Comparison of ENCODE assay signal across 8 cellular contexts in genomic region chr7:5695037-5695708, GRCh38.
DNase-seq lines count a peak whose midpoint lies in the region; ATAC-seq and TF ChIP-seq lines count a peak whose summit lies in the region.

No MANE protein-coding gene starts in this region.

- ATAC-seq in GM18519 (IDR thresholded peaks at IDR 0.05; ENCODE audit: low FRiP score, unreplicated experiment): peak; percentile 39
- peak; percentile 38 for ATAC-seq in HG03135 (IDR thresholded peaks at IDR 0.05; ENCODE audit: unreplicated experiment)
- ATAC-seq in natural killer cell: peak; percentile 81 to 83 (median 83)
- ATAC-seq in stimulated activated naive CD8-positive, alpha-beta T cell treated with anti-CD3 and anti-CD28 coated beads, Interleukin-15, amount 100 ng/mL, for 72 hours: peak; percentile 86

- H3K36me3 ChIP-seq in colonic mucosa: no peaks in the 10 kb centered on the region

- H3K4me1 ChIP-seq in colonic mucosa: peaks cover 18% of the 10 kb centered on the region

- H3K9me3 Mint-ChIP-seq in natural killer cell: no peaks in the 10 kb centered on the region
- no peaks in the 10 kb centered on the region for H3K9me3 Mint-ChIP-seq in stimulated activated naive CD8-positive, alpha-beta T cell treated with anti-CD3 and anti-CD28 coated beads, Interleukin-15, amount 100 ng/mL, for 72 hours

- intact Hi-C loops in colonic mucosa (cut with DNase I) (no loop called here), natural killer cell (cut with micrococcal nuclease) (no loop called here)

- peak overlapping the region; percentile 75 for H3K27ac ChIP-seq in colonic mucosa

- peak overlapping the region; percentile 90 for H3K4me3 Mint-ChIP-seq in natural killer cell
- peak overlapping the region; percentile 84 to 94 for H3K4me3 Mint-ChIP-seq in stimulated activated naive CD8-positive, alpha-beta T cell treated with anti-CD3 and anti-CD28 coated beads, Interleukin-15, amount 100 ng/mL, for 72 hours

- H3K27me3 ChIP-seq in colonic mucosa: no peaks in the 10 kb centered on the region

- peak overlapping the region; percentile 66 for H3K9ac ChIP-seq in colonic mucosa (ENCODE audit: low read depth in 2 of 2, low read length in 2 of 2)

- DNase-seq in activated CD4-positive, CD25-positive, alpha-beta regulatory T cell treated with anti-CD3 and anti-CD28 coated beads, Interleukin-2, amount 50 U/mL, for 72 hours: peak; percentile 56
- no peak for DNase-seq in colonic mucosa
- peak; percentile 28 for DNase-seq in natural killer cell
- peak; percentile 77 to 85 for DNase-seq in stimulated activated naive CD8-positive, alpha-beta T cell treated with anti-CD3 and anti-CD28 coated beads, Interleukin-15, amount 100 ng/mL, for 72 hours
- no peak for DNase-seq in iPS-NIHi7 (ENCODE audit: extremely low spot score)
- no peak for DNase-seq in NCI-H226

- H3K36me3 Mint-ChIP-seq in natural killer cell: peaks cover 7% of the 10 kb centered on the region

- H3K4me3 ChIP-seq in colonic mucosa: peak overlapping the region; percentile 12

- peak overlapping the region; percentile 57 to 74 for H3K27ac Mint-ChIP-seq in natural killer cell
- H3K27ac Mint-ChIP-seq in stimulated activated naive CD8-positive, alpha-beta T cell treated with anti-CD3 and anti-CD28 coated beads, Interleukin-15, amount 100 ng/mL, for 72 hours: peak overlapping the region; percentile 96 to 97

- TF ChIP-seq CTCF in colonic mucosa (IDR thresholded peaks at IDR 0.05): no peak
- no peak for TF ChIP-seq CTCF in natural killer cell (IDR thresholded peaks at IDR 0.05)

- H3K9me3 ChIP-seq in colonic mucosa: no peaks in the 10 kb centered on the region

- H3K27me3 Mint-ChIP-seq in natural killer cell (ENCODE audit: low read depth in 2 of 2): no peaks in the 10 kb centered on the region
- no peaks in the 10 kb centered on the region for H3K27me3 Mint-ChIP-seq in stimulated activated naive CD8-positive, alpha-beta T cell treated with anti-CD3 and anti-CD28 coated beads, Interleukin-15, amount 100 ng/mL, for 72 hours

- H3K4me1 Mint-ChIP-seq in natural killer cell: peaks cover 61 to 72% of the 10 kb centered on the region in 2 donors
- peaks cover 100% of the 10 kb centered on the region for H3K4me1 Mint-ChIP-seq in stimulated activated naive CD8-positive, alpha-beta T cell treated with anti-CD3 and anti-CD28 coated beads, Interleukin-15, amount 100 ng/mL, for 72 hours

Comparison
In these comparisons a context has a peak if more than half of its experiments do, and no peak if none do; other contexts are left out.
1. DNase-seq: peak in activated CD4-positive, CD25-positive, alpha-beta regulatory T cell treated with anti-CD3 and anti-CD28 coated beads, Interleukin-2, amount 50 U/mL, for 72 hours (single experiment), natural killer cell (single experiment) and stimulated activated naive CD8-positive, alpha-beta T cell treated with anti-CD3 and anti-CD28 coated beads, Interleukin-15, amount 100 ng/mL, for 72 hours (2 of 2); none in colonic mucosa (single experiment), iPS-NIHi7 (single experiment) and NCI-H226 (single experiment).
2. Peak in every context shown above with its lines, with median percentiles within 50 percentile points of each other: ATAC-seq.